In the genomic region with DNA sequence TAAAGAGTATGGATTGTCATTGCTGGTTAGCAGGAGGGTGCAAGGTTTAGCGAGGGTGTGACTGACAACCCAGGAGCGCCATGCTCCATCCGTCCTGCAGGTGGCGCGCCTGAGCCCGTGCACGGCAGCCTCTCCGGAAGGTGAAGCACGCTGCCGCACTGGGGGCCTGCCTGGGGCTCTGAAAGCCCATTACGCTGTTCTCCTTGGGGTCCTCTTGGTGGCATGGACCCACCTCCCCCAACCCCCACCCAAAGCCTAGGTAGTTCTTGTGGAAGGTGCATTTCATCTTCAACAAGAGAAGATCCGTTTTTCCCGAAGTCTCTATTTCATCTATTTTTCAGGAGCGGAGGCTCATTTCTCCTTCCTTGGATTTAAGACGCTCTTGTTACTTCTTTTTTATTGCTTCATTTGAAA, we compare ENCODE assay signal across 8 cellular contexts.
DNase-seq lines count a peak whose midpoint lies in the region; ATAC-seq and TF ChIP-seq lines count a peak whose summit lies in the region.

No MANE protein-coding gene starts in this region.

- no peaks in the 10 kb centered on the region for H3K79me2 ChIP-seq in H9 (ENCODE audit: insufficient read depth, low read length)

- peaks cover 38% of the 10 kb centered on the region for H3K27me3 Mint-ChIP-seq in H9 (ENCODE audit: low read depth)
- no peaks in the 10 kb centered on the region for H3K27me3 Mint-ChIP-seq in chondrocyte (ENCODE audit: low read depth)

- H3K27me3 ChIP-seq in H9 (ENCODE audit: insufficient read depth, low read length), result no peaks in the 10 kb centered on the region; the same call in 1 of the 2 replicates

- H3K4me3 Mint-ChIP-seq in H9, result peak overlapping the region; percentile 21 to 34; a peak in 3 of 5 replicates
- H3K4me3 Mint-ChIP-seq in chondrocyte (ENCODE audit: unreplicated experiment), result no peak overlapping the region

- no peak overlapping the region for H3K4me2 ChIP-seq in H9 (ENCODE audit: insufficient read depth, insufficient read length, low read length)

- peak; percentile 3 for DNase-seq in ACHN
- peak; percentile 76 for DNase-seq in H9
- DNase-seq in activated CD4-positive, alpha-beta T cell treated with anti-CD3 and anti-CD28 coated beads for 1 hour, result peak; percentile 14
- no peak for DNase-seq in chondrocyte (ENCODE audit: low spot score)
- DNase-seq in myocyte (ENCODE audit: low read depth), result peak; percentile 20
- peak; percentile 22 for DNase-seq in stimulated activated naive CD4-positive, alpha-beta T cell treated with Interleukin-2 at 50 U/mL for 16 hours (lab: John Stamatoyannopoulos, UW)

- H3K9me3 ChIP-seq in H9 (ENCODE audit: control insufficient read depth, low read depth, low read length), result no peaks in the 10 kb centered on the region

- H3K18ac ChIP-seq in H9 (ENCODE audit: insufficient read length, low read depth, low read length), result no peak overlapping the region

- H4K8ac ChIP-seq in H9 (replicated peaks; ENCODE audit: insufficient read length, low read depth, low read length), result no peak overlapping the region

- TF ChIP-seq CTCF in H9 (conservative IDR thresholded peaks at IDR 0.05) (peak; percentile 98), chondrocyte (IDR thresholded peaks at IDR 0.05) (peak; percentile 83)

- H2AFZ ChIP-seq in H9 (ENCODE audit: low read length), result no peak overlapping the region

- no peak overlapping the region for H3K14ac ChIP-seq in H9 (ENCODE audit: insufficient read depth, low read length)

- peaks cover 12 to 21% (median 13%) of the 10 kb centered on the region in 3 experiments for H3K36me3 Mint-ChIP-seq in H9 (ENCODE audit: insufficient read depth in 1 of 3, low read depth in 3 of 3)
- H3K36me3 Mint-ChIP-seq in chondrocyte (ENCODE audit: low read depth), result peaks cover 4% of the 10 kb centered on the region

- H2AK5ac ChIP-seq in H9 (ENCODE audit: insufficient read length, low read length), result no peak overlapping the region

- no peaks in the 10 kb centered on the region for H3K23me2 ChIP-seq in H9 (ENCODE audit: insufficient read length, low read depth, low read length, poor library complexity, severe bottlenecking)

- no peak overlapping the region for H2BK15ac ChIP-seq in H9 (ENCODE audit: low read depth, low read length)

- H3K4me1 ChIP-seq in H9 (ENCODE audit: insufficient read depth, low read length), result 0 out of 2 replicates have a peak, but pooled peaks cover 2% of the 10 kb centered on the region

- no peak overlapping the region for H2BK12ac ChIP-seq in H9 (ENCODE audit: insufficient read length, low read depth, low read length)

- no CpG with 5 or more reads among the region's 15 CpGs for WGBS in H9 (ENCODE audit: extremely low coverage, insufficient read length, low lambda C conversion rate)

- H3K27ac ChIP-seq in H9 (ENCODE audit: insufficient read length, low read depth, low read length), result no peak overlapping the region

- ATAC-seq in HG02870 (IDR thresholded peaks at IDR 0.05; ENCODE audit: unreplicated experiment) (no peak), HG02763 (IDR thresholded peaks at IDR 0.05; ENCODE audit: unreplicated experiment) (no peak)

- H2BK5ac ChIP-seq in H9 (ENCODE audit: insufficient read length, low read length), result no peak overlapping the region

- H3K4ac ChIP-seq in H9 (ENCODE audit: low read depth, low read length), result no peak overlapping the region

- no peak overlapping the region for H3T11ph ChIP-seq in H9 (ENCODE audit: low read length)

- in situ Hi-C loops in ACHN (cut with HindIII; ENCODE audit: low pct_ligation_motif_present, low pct_unique_long_range_greater_than_20kb, low sequenced_read_pairs), result no loop called here

- peaks cover 37% of the 10 kb centered on the region in 2 experiments for H3K4me1 Mint-ChIP-seq in H9
- peaks cover 18% of the 10 kb centered on the region for H3K4me1 Mint-ChIP-seq in chondrocyte (ENCODE audit: low read depth)

- no peak overlapping the region for H3K23ac ChIP-seq in H9 (ENCODE audit: insufficient read length, low read depth, low read length)

- H3K56ac ChIP-seq in H9 (ENCODE audit: insufficient read length, low read depth, low read length), result no peak overlapping the region

- no peak overlapping the region for H3K9ac ChIP-seq in H9 (ENCODE audit: extremely low read depth, insufficient read length, low read length)

- H3K79me1 ChIP-seq in H9 (ENCODE audit: insufficient read depth, low read depth, low read length, poor library complexity, severe bottlenecking), result no peaks in the 10 kb centered on the region

- H3K9me3 Mint-ChIP-seq in H9 (peaks cover 25 to 29% of the 10 kb centered on the region in 2 experiments), chondrocyte (ENCODE audit: low read depth) (peaks cover 4% of the 10 kb centered on the region)

- H4K5ac ChIP-seq in H9 (ENCODE audit: insufficient read length, low read depth, low read length), result no peak overlapping the region

- no peak overlapping the region for H4K91ac ChIP-seq in H9 (ENCODE audit: insufficient read length, low read depth, low read length)

- peak overlapping the region in 1 of 3 experiments; percentile 75; a peak in 1 of 7 replicates for H3K27ac Mint-ChIP-seq in H9
- no peak overlapping the region for H3K27ac Mint-ChIP-seq in chondrocyte (ENCODE audit: unreplicated experiment)

- no peak overlapping the region for H2BK120ac ChIP-seq in H9 (ENCODE audit: low read depth, low read length, poor library complexity, severe bottlenecking)

- H4K20me1 ChIP-seq in H9 (ENCODE audit: control insufficient read depth, insufficient read depth, insufficient read length), result no peaks in the 10 kb centered on the region

- H2BK20ac ChIP-seq in H9 (ENCODE audit: low read depth, low read length, poor library complexity, severe bottlenecking), result no peak overlapping the region
